24 cellular contexts compared by ENCODE assay signal in the genomic region with DNA sequence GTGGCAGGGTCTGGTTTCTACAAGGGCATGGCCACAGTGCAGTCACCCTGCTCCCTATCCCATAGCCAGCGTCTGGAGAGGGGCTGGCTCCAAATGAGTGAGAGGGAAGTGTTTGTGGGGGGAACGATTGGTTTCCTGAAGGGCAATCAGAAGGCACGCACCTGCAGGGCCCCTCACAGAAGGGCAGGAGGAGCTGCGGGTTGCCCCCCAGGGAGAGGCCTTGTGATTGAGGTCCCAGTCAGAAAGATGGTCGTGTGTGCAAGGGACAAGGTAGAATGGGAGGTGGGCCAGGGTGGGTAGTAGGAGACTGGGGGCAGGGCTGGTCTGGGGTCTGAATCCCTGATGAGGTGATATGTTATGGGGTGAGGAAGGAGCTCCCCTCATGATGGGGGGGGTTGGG. TPM values are rescaled to one million over a fixed set of nuclear protein-coding genes. Genes with fewer than 3 reads are reported as not detected.
DNase-seq lines count a peak whose midpoint lies in the region; ATAC-seq, FAIRE-seq and TF ChIP-seq lines count a peak whose summit lies in the region.
"Had no signal": no experiment of that assay in that cellular context is flagged by ENCODE, and none has a peak within 500 bp of the region (broad histone marks: within the 10 kb centered on the region; RNA-seq: fewer than 3 reads in every experiment).

No MANE protein-coding gene starts in this region.

- H3K36me3 ChIP-seq in Loucy (ENCODE audit: insufficient read depth, low read length) (peaks cover 5% of the 10 kb centered on the region; the same call in 1 of the 2 replicates), H1 (ENCODE audit: control insufficient read depth in 2 of 4, insufficient read depth in 4 of 4, low read length in 3 of 4) (no peaks in the 10 kb centered on the region)

- no peak for DNase-seq in activated CD4-positive, alpha-beta T cell treated with anti-CD3 and anti-CD28 coated beads, Interleukin-2, amount 10 ng/mL, durations not matched to agents 24 days and 14 days
- no peak for DNase-seq in activated CD4-positive, alpha-beta T cell treated with anti-CD3 and anti-CD28 coated beads for 1 hour
- DNase-seq in H1 (ENCODE audit: low read depth in 1 of 2, low spot score in 2 of 2), result no peak
- DNase-seq in stimulated activated effector memory CD8-positive, alpha-beta T cell treated with anti-CD3 and anti-CD28 coated beads, Interleukin-12 subunit alpha, Interleukin-12 subunit beta, amount 100 ng/mL, for 72 hours (ENCODE audit: low spot score in 2 of 2), result no peak
- DNase-seq in NCI-H510A (lab: John Stamatoyannopoulos, UW), result no peak
- no peak for DNase-seq in ACHN
- DNase-seq: 8988T; activated CD4-positive, alpha-beta T cell treated with anti-CD3 and anti-CD28 coated beads, Interleukin-2, amount 50 U/mL, for 4 hours; activated naive CD4-positive, alpha-beta T cell treated with anti-CD3 and anti-CD28 coated beads, Interleukin-2, amount 50 U/mL, for 16 hours; activated T-cell treated with anti-CD3 and anti-CD28 coated beads, Interleukin-2, amount 50 U/mL, for 1 hour; cerebellar nuclear complex; effector memory CD4-positive, alpha-beta T cell; kidney glomerular epithelial cell; NCI-H1694; NCI-H82; psoas muscle; SHP77; stimulated activated CD4-positive, alpha-beta T cell treated with anti-CD3 and anti-CD28 coated beads, Interleukin-2, amount 100 ng/mL, for 48 hours; SW 1271 had no signal

- H2AFZ ChIP-seq in Loucy (ENCODE audit: low read length), result no peak overlapping the region
- H2AFZ ChIP-seq in H1 (ENCODE audit: low read length), result no peak overlapping the region

- H3K9me3 Mint-ChIP-seq in activated CD4-positive, alpha-beta T cell treated with anti-CD3 and anti-CD28 coated beads, Interleukin-2, amount 10 ng/mL, durations not matched to agents 24 days and 14 days, result no peaks in the 10 kb centered on the region
- H3K9me3 Mint-ChIP-seq in stimulated activated effector memory CD8-positive, alpha-beta T cell treated with anti-CD3 and anti-CD28 coated beads, Interleukin-12 subunit alpha, Interleukin-12 subunit beta, amount 100 ng/mL, for 72 hours, result no peaks in the 10 kb centered on the region
- H3K9me3 Mint-ChIP-seq: type B pancreatic cell had no signal

- ATAC-seq in stimulated activated effector memory CD8-positive, alpha-beta T cell treated with anti-CD3 and anti-CD28 coated beads, Interleukin-12 subunit alpha, Interleukin-12 subunit beta, amount 100 ng/mL, for 72 hours, result no peak
- ATAC-seq in HG03095 (IDR thresholded peaks at IDR 0.05; ENCODE audit: unreplicated experiment), result no peak

- no peak for FAIRE-seq in H1 (lab: Jason Lieb, UNC)
- FAIRE-seq: astrocyte had no signal

- H4K91ac ChIP-seq in H1 (replicated peaks; ENCODE audit: insufficient read length, low read length), result no peak overlapping the region

- no peak overlapping the region for H3K4me3 Mint-ChIP-seq in activated CD4-positive, alpha-beta T cell treated with anti-CD3 and anti-CD28 coated beads, Interleukin-2, amount 10 ng/mL, durations not matched to agents 24 days and 14 days
- no peak overlapping the region for H3K4me3 Mint-ChIP-seq in stimulated activated effector memory CD8-positive, alpha-beta T cell treated with anti-CD3 and anti-CD28 coated beads, Interleukin-12 subunit alpha, Interleukin-12 subunit beta, amount 100 ng/mL, for 72 hours
- H3K4me3 Mint-ChIP-seq: type B pancreatic cell had no signal

- no peaks in the 10 kb centered on the region for H3K9me3 ChIP-seq in Loucy (ENCODE audit: insufficient read depth, low read depth, low read length)
- no peaks in the 10 kb centered on the region for H3K9me3 ChIP-seq in H1 (ENCODE audit: insufficient read depth in 2 of 2, low read depth in 1 of 2, low read length in 1 of 2)
- H3K9me3 ChIP-seq: psoas muscle had no signal

- no peak overlapping the region for H2BK120ac ChIP-seq in H1 (replicated peaks; ENCODE audit: low read depth, low read length)

- peaks cover 5% of the 10 kb centered on the region for H3K36me3 Mint-ChIP-seq in activated CD4-positive, alpha-beta T cell treated with anti-CD3 and anti-CD28 coated beads, Interleukin-2, amount 10 ng/mL, durations not matched to agents 24 days and 14 days (ENCODE audit: low read depth)
- peaks cover 15% of the 10 kb centered on the region for H3K36me3 Mint-ChIP-seq in stimulated activated effector memory CD8-positive, alpha-beta T cell treated with anti-CD3 and anti-CD28 coated beads, Interleukin-12 subunit alpha, Interleukin-12 subunit beta, amount 100 ng/mL, for 72 hours

- peak overlapping the region; percentile 81 for H3K4me2 ChIP-seq in Loucy (ENCODE audit: low read depth, low read length, poor library complexity, severe bottlenecking)
- H3K4me2 ChIP-seq in H1 (ENCODE audit: insufficient read depth in 1 of 2, low read depth in 2 of 2, low read length in 2 of 2), result no peak overlapping the region

- TF ChIP-seq POLR2A in H1 (IDR thresholded peaks at IDR 0.05; ENCODE audit: control extremely low read depth in 1 of 2, low read depth in 2 of 2, low read length in 2 of 2), result no peak

- in situ Hi-C loops in ACHN (cut with HindIII; ENCODE audit: low pct_ligation_motif_present, low pct_unique_long_range_greater_than_20kb, low sequenced_read_pairs), result no loop called here

- no peaks in the 10 kb centered on the region for H3K27me3 Mint-ChIP-seq in activated CD4-positive, alpha-beta T cell treated with anti-CD3 and anti-CD28 coated beads, Interleukin-2, amount 10 ng/mL, durations not matched to agents 24 days and 14 days
- H3K27me3 Mint-ChIP-seq: type B pancreatic cell had no signal

- no peak overlapping the region for H2BK20ac ChIP-seq in H1 (ENCODE audit: low read length)

- peaks cover 13% of the 10 kb centered on the region for H3F3A ChIP-seq in Loucy (ENCODE audit: low read depth)

- no peak overlapping the region for H2AK5ac ChIP-seq in H1 (ENCODE audit: low read depth, low read length)

- H3K9me2 ChIP-seq in Loucy (replicated peaks; ENCODE audit: low read depth, low read length), result no peaks in the 10 kb centered on the region

- peak overlapping the region; percentile 67 for H3K4me3 ChIP-seq in Loucy (ENCODE audit: low read length, poor library complexity, severe bottlenecking)
- no peak overlapping the region for H3K4me3 ChIP-seq in H1 (ENCODE audit: extremely low read depth in 1 of 4, insufficient read depth in 2 of 4, low read depth in 3 of 4, low read length in 4 of 4)
- H3K4me3 ChIP-seq: psoas muscle, skin epidermis had no signal

- H3K27me3 ChIP-seq in Loucy (ENCODE audit: insufficient read depth, low read length, poor library complexity, severe bottlenecking), result no peaks in the 10 kb centered on the region
- no peaks in the 10 kb centered on the region for H3K27me3 ChIP-seq in H1 (replicated peaks in 1 of 4; ENCODE audit: control insufficient read depth in 3 of 4, extremely low read depth in 1 of 4, insufficient read depth in 3 of 4, low read length in 3 of 4)

- POLR2A ChIA-PET in H1 (lab: Charles Lee; ENCODE audit: partially characterized antibody), result interaction anchor here (0.7 to 1.5 kb wide), 3 partner anchors 9 to 25 kb away, joined by 3 to 5 read pairs (median 4); no protein-coding TSS in a partner anchor

- no peak overlapping the region for H3K14ac ChIP-seq in H1 (ENCODE audit: insufficient read length)

- no peak overlapping the region for H2BK12ac ChIP-seq in H1 (ENCODE audit: low read depth, low read length)

- H4K20me1 ChIP-seq in Loucy (ENCODE audit: insufficient read depth, low read length, poor library complexity, severe bottlenecking) (no peaks in the 10 kb centered on the region), H1 (replicated peaks in 1 of 2; ENCODE audit: control insufficient read depth in 1 of 2, insufficient read depth in 2 of 2, low read length in 2 of 2) (no peaks in the 10 kb centered on the region)

- intact Hi-C loops in activated CD4-positive, alpha-beta T cell treated with anti-CD3 and anti-CD28 coated beads, Interleukin-2, amount 10 ng/mL, durations not matched to agents 24 days and 14 days (cut with micrococcal nuclease), result no loop called here

- no peak overlapping the region for H3K4ac ChIP-seq in H1 (replicated peaks; ENCODE audit: insufficient read length, low read depth, low read length)

- H3K9ac ChIP-seq in Loucy (ENCODE audit: low read depth, low read length, poor library complexity, severe bottlenecking) (peak overlapping the region; percentile 67), H1 (replicated peaks in 1 of 4; ENCODE audit: extremely low read depth in 1 of 4, low read depth in 3 of 4, low read length in 3 of 4) (no peak overlapping the region)

- no peak overlapping the region for H4K5ac ChIP-seq in H1 (ENCODE audit: insufficient read length, low read depth, low read length)

- peaks cover 3% of the 10 kb centered on the region; the same call in 1 of the 2 replicates for H3K79me1 ChIP-seq in H1 (ENCODE audit: low read depth, low read length)

- H3K79me2 ChIP-seq in Loucy (ENCODE audit: insufficient read depth, low read length), result peaks cover 76% of the 10 kb centered on the region
- H3K79me2 ChIP-seq in H1 (ENCODE audit: control insufficient read depth in 1 of 2, insufficient read depth in 2 of 2, low read length in 2 of 2), result no peaks in the 10 kb centered on the region

- TF ChIP-seq EP300 in H1 (IDR thresholded peaks at IDR 0.05; ENCODE audit: borderline replicate concordance in 1 of 2, low read depth in 2 of 2, low read length in 2 of 2), result no peak

- no peak overlapping the region for H3K18ac ChIP-seq in H1 (ENCODE audit: extremely low read depth, low read length)

- peaks cover 27% of the 10 kb centered on the region for H3K4me1 Mint-ChIP-seq in activated CD4-positive, alpha-beta T cell treated with anti-CD3 and anti-CD28 coated beads, Interleukin-2, amount 10 ng/mL, durations not matched to agents 24 days and 14 days
- H3K4me1 Mint-ChIP-seq in stimulated activated effector memory CD8-positive, alpha-beta T cell treated with anti-CD3 and anti-CD28 coated beads, Interleukin-12 subunit alpha, Interleukin-12 subunit beta, amount 100 ng/mL, for 72 hours, result peaks cover 24% of the 10 kb centered on the region

- 82% methylated on average over 5 of the region's 5 CpGs; no CpG with 5 or more reads in 1 of the 2 experiments for WGBS in H1 (ENCODE audit: extremely low coverage in 1 of 2, insufficient coverage in 1 of 2, insufficient read length in 1 of 2, insufficient replicate concordance in 2 of 2, low coverage in 1 of 2, low lambda C conversion rate in 2 of 2, missing lambda C conversion rate in 1 of 2), 2 experiments

- no peak for TF ChIP-seq CTCF in Loucy (conservative IDR thresholded peaks at IDR 0.05; ENCODE audit: low read length)
- no peak for TF ChIP-seq CTCF in H1 (IDR thresholded peaks at IDR 0.05; ENCODE audit: control extremely low read depth in 1 of 3, insufficient read depth in 1 of 3, low read depth in 1 of 3, low read length in 3 of 3)

- H2BK5ac ChIP-seq in H1 (ENCODE audit: low read depth, low read length), result no peak overlapping the region

- H3K56ac ChIP-seq in H1 (replicated peaks; ENCODE audit: insufficient read length, low read depth, low read length), result no peak overlapping the region

- H3K4me1 ChIP-seq in Loucy (ENCODE audit: insufficient read depth, low read length, poor library complexity, severe bottlenecking) (peaks cover 61% of the 10 kb centered on the region), H1 (replicated peaks in 1 of 4; ENCODE audit: control insufficient read depth in 3 of 4, insufficient read depth in 4 of 4, low read length in 3 of 4) (peaks cover 2 to 5% (median 3%) of the 10 kb centered on the region in 4 experiments; a peak in 5 of 7 replicates)

- peak overlapping the region; percentile 79; the same call in 1 of the 2 replicates for H4K8ac ChIP-seq in H1 (ENCODE audit: extremely low read depth, insufficient read depth, low read length)

- no peak overlapping the region for H3K27ac ChIP-seq in H1 (ENCODE audit: low read depth, low read length)
- H3K27ac ChIP-seq: psoas muscle had no signal

- peak overlapping the region; percentile 43 for H3K27ac Mint-ChIP-seq in activated CD4-positive, alpha-beta T cell treated with anti-CD3 and anti-CD28 coated beads, Interleukin-2, amount 10 ng/mL, durations not matched to agents 24 days and 14 days
- peak overlapping the region; percentile 67 for H3K27ac Mint-ChIP-seq in stimulated activated effector memory CD8-positive, alpha-beta T cell treated with anti-CD3 and anti-CD28 coated beads, Interleukin-12 subunit alpha, Interleukin-12 subunit beta, amount 100 ng/mL, for 72 hours

- H2BK15ac ChIP-seq in H1 (ENCODE audit: low read length), result no peak overlapping the region

- TF ChIP-seq RAD21 in H1 (IDR thresholded peaks at IDR 0.05 in 1 of 2, conservative IDR thresholded peaks at IDR 0.05 in 1 of 2; ENCODE audit: low read depth in 2 of 2, low read length in 2 of 2), result no peak

- H3K23ac ChIP-seq in H1 (ENCODE audit: insufficient read length), result no peak overlapping the region

- H3K23me2 ChIP-seq in H1 (ENCODE audit: low read depth, low read length), result no peaks in the 10 kb centered on the region

- CTCF ChIA-PET in H1 (lab: Charles Lee; ENCODE audit: partially characterized antibody), result interaction anchor here (0.9 to 2.7 kb wide), 8 partner anchors 22 to 131 kb away, joined by 3 to 12 read pairs (median 4); no protein-coding TSS in a partner anchor

RNA-seq across cellular contexts. Expression of gene LIMD1, which starts 35.8 kb away (rescaled TPM):
- 36.2 and 39.8 TPM in 2 replicates for total RNA-seq in activated CD4-positive, alpha-beta T cell treated with anti-CD3 and anti-CD28 coated beads, Interleukin-2, amount 10 ng/mL, durations not matched to agents 24 days and 14 days
- total RNA-seq in H1 (2021; fragmentation: NEBNext Ultra II Directional; extraction: Animal tissue kit (Norgen Biotek cat#: 25700)), result 29.7 and 33.6 TPM in 2 replicates
- polyA plus RNA-seq in H1 (2011; rRNA removed), result 11.4 and 13.5 TPM in 2 replicates
- polyA plus RNA-seq in H1 (2011; cell fraction: cytosol; rRNA removed), result 12.3 TPM
- polyA plus RNA-seq in H1 (2011; cell fraction: nucleus; rRNA removed), result 28.9 TPM
- 11.8 to 21.0 TPM (median 15.1 TPM) in 4 replicates for polyA plus RNA-seq in H1 (2012, experiment 1 of 2)
- 6.2 TPM for polyA plus RNA-seq in H1 (2012, experiment 2 of 2)
- 9.1 TPM for polyA plus RNA-seq in H1 (2013, experiment 1 of 2)
- 8.6 TPM for polyA plus RNA-seq in H1 (2013, experiment 2 of 2)
- polyA minus RNA-seq in H1 (2011; rRNA and poly(A)+ RNA removed), result 59.1 and 59.3 TPM in 2 replicates
- 23.7 TPM for polyA minus RNA-seq in H1 (2011; cell fraction: cytosol; rRNA and poly(A)+ RNA removed)
- 26.6 TPM for polyA minus RNA-seq in H1 (2011; cell fraction: nucleus; rRNA and poly(A)+ RNA removed)

RNA-seq across cellular contexts. Expression of gene SACM1L, which starts 58.9 kb away (rescaled TPM):
- total RNA-seq in activated CD4-positive, alpha-beta T cell treated with anti-CD3 and anti-CD28 coated beads, Interleukin-2, amount 10 ng/mL, durations not matched to agents 24 days and 14 days, result 88.0 and 91.7 TPM in 2 replicates
- total RNA-seq in H1 (2021; fragmentation: NEBNext Ultra II Directional; extraction: Animal tissue kit (Norgen Biotek cat#: 25700)), result 59.7 and 61.0 TPM in 2 replicates
- 12.6 and 20.1 TPM in 2 replicates for polyA plus RNA-seq in H1 (2011; rRNA removed)
- 26.3 TPM for polyA plus RNA-seq in H1 (2011; cell fraction: cytosol; rRNA removed)
- 19.6 TPM for polyA plus RNA-seq in H1 (2011; cell fraction: nucleus; rRNA removed)
- polyA plus RNA-seq in H1 (2012, experiment 1 of 2), result 32.3 to 54.1 TPM (median 35.9 TPM) in 4 replicates
- 2.9 TPM for polyA plus RNA-seq in H1 (2012, experiment 2 of 2)
- 35.0 TPM for polyA plus RNA-seq in H1 (2013, experiment 1 of 2)
- 32.1 TPM for polyA plus RNA-seq in H1 (2013, experiment 2 of 2)
- 37.4 and 48.7 TPM in 2 replicates for polyA minus RNA-seq in H1 (2011; rRNA and poly(A)+ RNA removed)
- polyA minus RNA-seq in H1 (2011; cell fraction: cytosol; rRNA and poly(A)+ RNA removed), result 49.0 TPM
- polyA minus RNA-seq in H1 (2011; cell fraction: nucleus; rRNA and poly(A)+ RNA removed), result 59.5 TPM
